ENCODE assay signal across 25 cellular contexts in the genomic region with DNA sequence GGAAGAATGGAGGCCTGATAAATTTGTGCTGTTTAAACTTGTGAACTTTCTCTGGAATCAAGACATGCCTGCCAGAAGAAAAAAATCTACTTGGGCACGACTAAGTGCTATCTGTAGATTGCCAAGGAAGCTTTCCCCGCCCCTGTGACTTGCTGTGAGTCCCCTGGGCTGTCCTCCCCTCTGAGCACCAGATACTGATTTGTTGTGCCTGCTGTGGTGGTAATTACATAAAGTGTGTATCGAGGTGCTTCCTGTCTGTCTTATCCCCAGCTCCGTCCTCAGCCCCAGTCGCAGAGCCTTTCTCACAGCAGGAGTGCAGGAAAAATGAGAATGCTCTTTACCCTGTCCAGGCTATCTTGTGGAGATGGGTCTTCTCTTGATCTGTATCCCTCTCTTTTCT. TPM values are rescaled to one million over a fixed set of nuclear protein-coding genes. Genes with fewer than 3 reads are reported as not detected.
DNase-seq lines count a peak whose midpoint lies in the region; ATAC-seq and TF ChIP-seq lines count a peak whose summit lies in the region.
"Had no signal": no experiment of that assay in that cellular context is flagged by ENCODE, and none has a peak within 500 bp of the region (broad histone marks: within the 10 kb centered on the region; RNA-seq: fewer than 3 reads in every experiment).

No MANE protein-coding gene starts in this region.

- H3K9me3 ChIP-seq in BE2C (no peaks in the 10 kb centered on the region), osteoblast (ENCODE audit: low read depth, low read length) (no peaks in the 10 kb centered on the region)
- H3K9me3 ChIP-seq: body of pancreas, right lobe of liver, stomach, vagina had no signal

- H3K36me3 ChIP-seq in BE2C (no peaks in the 10 kb centered on the region), osteoblast (ENCODE audit: insufficient read depth, low read length) (peaks cover 10% of the 10 kb centered on the region)
- H3K36me3 ChIP-seq: right lobe of liver, stomach, vagina had no signal

- peak overlapping the region; percentile 55 for H3K27ac ChIP-seq in osteoblast (ENCODE audit: low read depth, low read length)
- H3K27ac ChIP-seq: body of pancreas, right lobe of liver, vagina had no signal

- H3K27me3 ChIP-seq in BE2C (no peaks in the 10 kb centered on the region), osteoblast (ENCODE audit: insufficient read depth, low read length) (no peaks in the 10 kb centered on the region)
- H3K27me3 ChIP-seq: body of pancreas, right lobe of liver, stomach, vagina had no signal

- peak; percentile 74 for DNase-seq in BE2C
- DNase-seq in NCI-H1417 treated with DMSO at 0.1 percent for 48 hours (lab: John Stamatoyannopoulos, UW): peak; percentile 74
- DNase-seq in endothelial cell (ENCODE audit: low spot score): no peak
- DNase-seq in osteoblast (ENCODE audit: insufficient read length, low spot score, missing footprints): no peak
- no peak for DNase-seq in stimulated activated naive CD8-positive, alpha-beta T cell treated with anti-CD3 and anti-CD28 coated beads, Interleukin-15, Interleukin-2, amounts not matched to agents 100 U/mL and 50 U/mL, for 24 hours
- no peak for DNase-seq in D341Med (ENCODE audit: low spot score)
- DNase-seq: activated CD8-positive, alpha-beta T cell treated with anti-CD3 and anti-CD28 coated beads for 36 hours; activated T-cell treated with anti-CD3 and anti-CD28 coated beads, Interleukin-2, amount 50 U/mL, for 4 hours; body of pancreas; Calu3; cortex of kidney; foreskin fibroblast; H9; KG1; NCI-H1048; NCI-H345; nucleus accumbens; right lobe of liver; stimulated activated CD4-positive, alpha-beta T cell treated with anti-CD3 and anti-CD28 coated beads, Interleukin-1b, Interleukin-23, amount 100 ng/mL, for 48 hours; stomach; T-cell had no signal

- H4K20me1 ChIP-seq in osteoblast (ENCODE audit: insufficient read depth, low read length): peaks cover 34% of the 10 kb centered on the region

- no peaks in the 10 kb centered on the region for H3K36me3 Mint-ChIP-seq in endothelial cell (ENCODE audit: low read depth, unreplicated experiment)
- H3K36me3 Mint-ChIP-seq: activated naive CD8-positive, alpha-beta T cell; T-cell had no signal

- H3K79me2 ChIP-seq in osteoblast (ENCODE audit: insufficient read depth, low read length): peaks cover 96% of the 10 kb centered on the region

- H3K4me1 Mint-ChIP-seq in endothelial cell (ENCODE audit: unreplicated experiment): peaks cover 33% of the 10 kb centered on the region
- H3K4me1 Mint-ChIP-seq: T-cell had no signal

- peak overlapping the region; percentile 44 for H3K27ac Mint-ChIP-seq in endothelial cell (ENCODE audit: unreplicated experiment)
- H3K27ac Mint-ChIP-seq: activated CD8-positive, alpha-beta T cell treated with anti-CD3 and anti-CD28 coated beads for 36 hours; activated naive CD8-positive, alpha-beta T cell; T-cell had no signal

- peaks cover 6% of the 10 kb centered on the region for H3K27me3 Mint-ChIP-seq in endothelial cell (ENCODE audit: unreplicated experiment)

- no peak overlapping the region for H2AFZ ChIP-seq in osteoblast (ENCODE audit: low read length)

- H3K4me1 ChIP-seq in BE2C: peaks cover 47% of the 10 kb centered on the region
- peaks cover 56% of the 10 kb centered on the region for H3K4me1 ChIP-seq in osteoblast (ENCODE audit: insufficient read depth, low read length)

- TF ChIP-seq CTCF in BE2C (IDR thresholded peaks at IDR 0.05; ENCODE audit: low read depth, low read length): no peak
- no peak for TF ChIP-seq CTCF in endothelial cell (IDR thresholded peaks at IDR 0.05; ENCODE audit: unreplicated experiment)
- TF ChIP-seq CTCF in osteoblast (IDR thresholded peaks at IDR 0.05; ENCODE audit: extremely low read depth, low read depth, low read length): no peak

- H3K4me3 Mint-ChIP-seq in endothelial cell (ENCODE audit: unreplicated experiment): no peak overlapping the region
- H3K4me3 Mint-ChIP-seq: activated CD8-positive, alpha-beta T cell treated with anti-CD3 and anti-CD28 coated beads for 36 hours; activated naive CD8-positive, alpha-beta T cell; activated T-cell treated with anti-CD3 and anti-CD28 coated beads, Interleukin-2, amount 50 U/mL, for 4 hours; H9; T-cell had no signal

- H3K9me3 Mint-ChIP-seq in endothelial cell (ENCODE audit: unreplicated experiment): no peaks in the 10 kb centered on the region
- H3K9me3 Mint-ChIP-seq: activated CD8-positive, alpha-beta T cell treated with anti-CD3 and anti-CD28 coated beads for 36 hours; activated T-cell treated with anti-CD3 and anti-CD28 coated beads, Interleukin-2, amount 50 U/mL, for 4 hours; H9; T-cell had no signal

- H3K4me3 ChIP-seq in BE2C (ENCODE audit: low read depth, low read length): no peak overlapping the region
- H3K4me3 ChIP-seq in osteoblast (ENCODE audit: insufficient read depth, low read length): no peak overlapping the region
- H3K4me3 ChIP-seq: body of pancreas, right lobe of liver, stomach, vagina had no signal

- ATAC-seq in stimulated activated naive CD8-positive, alpha-beta T cell treated with anti-CD3 and anti-CD28 coated beads, Interleukin-15, Interleukin-2, amounts not matched to agents 100 U/mL and 50 U/mL, for 24 hours: no peak
- ATAC-seq in HG02678 (IDR thresholded peaks at IDR 0.05; ENCODE audit: unreplicated experiment): no peak
- ATAC-seq: activated CD8-positive, alpha-beta T cell treated with anti-CD3 and anti-CD28 coated beads for 36 hours; activated T-cell treated with anti-CD3 and anti-CD28 coated beads, Interleukin-2, amount 50 U/mL, for 4 hours; body of pancreas; right lobe of liver; Right ventricle myocardium inferior; T-cell had no signal

- no peak overlapping the region for H3K4me2 ChIP-seq in osteoblast (ENCODE audit: insufficient read depth, low read length)

RNA-seq across cellular contexts. Expression of gene TRIO, which starts 53.9 kb away (rescaled TPM):
- 169 TPM for polyA plus RNA-seq in BE2C (2012; ENCODE audit: insufficient read depth, insufficient read length, low read depth)
- total RNA-seq in endothelial cell (ENCODE audit: unreplicated experiment) (229 TPM), osteoblast (246 and 274 TPM in 2 replicates)

Comparison
In these comparisons a context has a peak if more than half of its experiments do, and no peak if none do; other contexts are left out.
1. DNase-seq: peak in BE2C (single experiment) and NCI-H1417 treated with DMSO at 0.1 percent for 48 hours (single experiment); none in endothelial cell (single experiment), osteoblast (single experiment), stimulated activated naive CD8-positive, alpha-beta T cell treated with anti-CD3 and anti-CD28 coated beads, Interleukin-15, Interleukin-2, amounts not matched to agents 100 U/mL and 50 U/mL, for 24 hours (single experiment) and D341Med (single experiment).